ENCODE assay signal across 13 cellular contexts in the genomic region with DNA sequence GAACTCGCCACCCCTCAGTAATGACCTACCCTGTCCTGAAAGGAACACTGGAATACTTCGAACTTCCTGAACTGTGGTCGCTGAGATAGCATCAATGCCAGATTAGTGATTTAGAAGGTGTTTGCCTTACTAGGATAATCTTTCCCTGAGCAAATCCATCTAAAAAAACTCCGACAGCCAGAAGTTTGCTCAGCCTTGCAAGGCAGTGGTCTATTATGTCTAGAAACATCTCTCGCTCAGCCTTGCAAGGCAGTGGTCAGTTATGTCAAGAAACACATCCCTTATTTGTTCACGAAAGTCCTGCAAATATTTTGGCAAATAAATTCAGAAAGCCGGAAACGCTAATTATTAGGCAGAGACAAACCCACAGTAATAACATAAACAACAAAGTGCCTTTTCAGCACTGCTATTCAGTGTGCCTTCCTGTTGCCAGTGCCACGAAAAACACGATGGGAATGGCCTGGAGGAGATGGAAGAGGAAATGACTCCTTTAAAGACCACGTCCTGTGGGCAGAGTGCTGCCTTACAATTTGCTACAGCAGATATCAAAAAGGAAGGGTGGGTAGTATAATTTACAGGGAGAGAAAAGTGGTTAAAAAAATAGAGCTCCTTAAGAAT.
DNase-seq lines count a peak whose midpoint lies in the region; ATAC-seq, FAIRE-seq and TF ChIP-seq lines count a peak whose summit lies in the region.
"Had no signal": no experiment of that assay in that cellular context is flagged by ENCODE, and none has a peak within 500 bp of the region (broad histone marks: within the 10 kb centered on the region; RNA-seq: fewer than 3 reads in every experiment).

No MANE protein-coding gene starts in this region.

- H3K79me2 ChIP-seq in endothelial cell of umbilical vein (ENCODE audit: control insufficient read depth, insufficient read depth, low read length) (peaks cover 26% of the 10 kb centered on the region), neural progenitor cell (ENCODE audit: low read depth) (peaks cover 30% of the 10 kb centered on the region)

- CTCF ChIA-PET in CD8-positive, alpha-beta T cell (lab: Charles Lee) = no interaction called here
- CTCF ChIA-PET in endothelial cell of umbilical vein (lab: Charles Lee) = interaction anchor here (0.6 to 2.7 kb wide), 10 partner anchors 19 to 390 kb away, joined by 3 to 23 read pairs (median 3); no protein-coding TSS in a partner anchor

- intact Hi-C loops in CD8-positive, alpha-beta T cell (cut with DNase I, micrococcal nuclease) = no loop called here
- intact Hi-C loops in endothelial cell of umbilical vein (cut with micrococcal nuclease) = loop anchor here (1.0 to 10.0 kb wide), 13 partner anchors 10 to 412 kb away; a partner anchor contains a TSS

- H3K27me3 Mint-ChIP-seq in CD8-positive, alpha-beta T cell (ENCODE audit: low read depth) = no peaks in the 10 kb centered on the region
- peaks cover 2% of the 10 kb centered on the region for H3K27me3 Mint-ChIP-seq in neural progenitor cell (ENCODE audit: insufficient read depth, low read depth)
- H3K27me3 Mint-ChIP-seq: B cell; stimulated activated naive CD8-positive, alpha-beta T cell treated with anti-CD3 and anti-CD28 coated beads, Interleukin-15, Interleukin-2, amounts not matched to agents 100 ng/mL and 50 ng/mL, for 24 hours had no signal

- no peak overlapping the region for H3K4me3 ChIP-seq in CD8-positive, alpha-beta T cell (ENCODE audit: low read depth, low read length)
- H3K4me3 ChIP-seq in SJCRH30 = no peak overlapping the region
- peak overlapping the region in 1 of 3 experiments; percentile 48 for H3K4me3 ChIP-seq in endothelial cell of umbilical vein (replicated peaks in 1 of 3; ENCODE audit: insufficient read depth in 1 of 3, low read depth in 1 of 3, low read length in 3 of 3)
- H3K4me3 ChIP-seq in neutrophil (ENCODE audit: low read depth in 1 of 2, low read length in 1 of 2) = no peak overlapping the region
- no peak overlapping the region for H3K4me3 ChIP-seq in neural progenitor cell

- H3K27me3 ChIP-seq in CD8-positive, alpha-beta T cell (ENCODE audit: insufficient read depth, low read length) = no peaks in the 10 kb centered on the region
- H3K27me3 ChIP-seq in SJCRH30 = no peaks in the 10 kb centered on the region
- H3K27me3 ChIP-seq in endothelial cell of umbilical vein (ENCODE audit: control insufficient read depth in 2 of 2, insufficient read depth in 2 of 2, low read length in 2 of 2) = no peaks in the 10 kb centered on the region
- no peaks in the 10 kb centered on the region for H3K27me3 ChIP-seq in neutrophil
- H3K27me3 ChIP-seq in neural progenitor cell = no peaks in the 10 kb centered on the region

- no peak for DNase-seq in CD8-positive, alpha-beta T cell
- DNase-seq in SJCRH30 (peak; percentile 26 to 38), endothelial cell of umbilical vein (ENCODE audit: low read depth, low spot score) (peak; percentile 94), cortex of kidney (lab: John Stamatoyannopoulos, UW) (no peak), neural progenitor cell (ENCODE audit: low spot score) (no peak)
- DNase-seq: activated CD8-positive, alpha-beta memory T cell treated with anti-CD3 and anti-CD28 coated beads, Interleukin-2, amount 50 U/mL, for 4 hours; NCI-H187 treated with DMSO at 0.1 percent for 48 hours; SHP77 had no signal

- H4K20me1 ChIP-seq in endothelial cell of umbilical vein (replicated peaks; ENCODE audit: control insufficient read depth, extremely low read depth, insufficient read depth, low read length) (no peaks in the 10 kb centered on the region), neural progenitor cell (ENCODE audit: low read depth) (peaks cover 39% of the 10 kb centered on the region)

- peak overlapping the region; percentile 29 for H3K9ac ChIP-seq in endothelial cell of umbilical vein (replicated peaks; ENCODE audit: extremely low read depth, insufficient read depth, low read length)
- no peak overlapping the region for H3K9ac ChIP-seq in neural progenitor cell

- H3K9me1 ChIP-seq in endothelial cell of umbilical vein (replicated peaks; ENCODE audit: control insufficient read depth, extremely low read depth, insufficient read depth, low read length) = no peaks in the 10 kb centered on the region

- H3F3A ChIP-seq in neural progenitor cell (ENCODE audit: low read depth) = no peaks in the 10 kb centered on the region

- TF ChIP-seq CTCF in CD8-positive, alpha-beta T cell (IDR thresholded peaks at IDR 0.05) = no peak
- TF ChIP-seq CTCF in endothelial cell of umbilical vein (IDR thresholded peaks at IDR 0.05; ENCODE audit: extremely low read depth in 1 of 2, insufficient read depth in 1 of 2, low read depth in 1 of 2, low read length in 2 of 2) = no peak
- TF ChIP-seq CTCF in neutrophil (IDR thresholded peaks at IDR 0.05) = no peak
- no peak for TF ChIP-seq CTCF in neural progenitor cell (IDR thresholded peaks at IDR 0.05)

- no peak for ATAC-seq in CD8-positive, alpha-beta T cell
- ATAC-seq in GM18858 (IDR thresholded peaks at IDR 0.05; ENCODE audit: unreplicated experiment) (no peak), GM21786 (IDR thresholded peaks at IDR 0.05; ENCODE audit: unreplicated experiment) (no peak)

- peak overlapping the region; percentile 16 for H3K27ac Mint-ChIP-seq in CD8-positive, alpha-beta T cell
- no peak overlapping the region for H3K27ac Mint-ChIP-seq in neural progenitor cell
- H3K27ac Mint-ChIP-seq: B cell; stimulated activated naive CD8-positive, alpha-beta T cell treated with anti-CD3 and anti-CD28 coated beads, Interleukin-15, Interleukin-2, amounts not matched to agents 100 ng/mL and 50 ng/mL, for 24 hours had no signal

- TSS peak; percentile 45 for BruUV-seq in endothelial cell of umbilical vein (replicated peaks; lab: Mats Ljungman, UMichigan)

- H3K4me3 Mint-ChIP-seq in CD8-positive, alpha-beta T cell = no peak overlapping the region
- H3K4me3 Mint-ChIP-seq in neural progenitor cell = no peak overlapping the region
- H3K4me3 Mint-ChIP-seq: B cell; stimulated activated naive CD8-positive, alpha-beta T cell treated with anti-CD3 and anti-CD28 coated beads, Interleukin-15, Interleukin-2, amounts not matched to agents 100 ng/mL and 50 ng/mL, for 24 hours had no signal

- H2AFZ ChIP-seq in endothelial cell of umbilical vein (ENCODE audit: low read depth, low read length) = no peak overlapping the region
- no peak overlapping the region for H2AFZ ChIP-seq in neural progenitor cell (replicated peaks)

- POLR2A ChIA-PET in CD8-positive, alpha-beta T cell (lab: Charles Lee) = no interaction called here
- POLR2A ChIA-PET in endothelial cell of umbilical vein (lab: Charles Lee) = no interaction called here

- dilution Hi-C loops in endothelial cell of umbilical vein (cut with MboI; ENCODE audit: extremely low pct_ligation_motif_present, low sequenced_read_pairs) = no loop called here

- peaks cover 33% of the 10 kb centered on the region for H3K4me1 Mint-ChIP-seq in CD8-positive, alpha-beta T cell (ENCODE audit: low read depth)
- peaks cover 31% of the 10 kb centered on the region for H3K4me1 Mint-ChIP-seq in neural progenitor cell

- H3K27ac ChIP-seq in CD8-positive, alpha-beta T cell (ENCODE audit: low read depth, low read length) = no peak overlapping the region
- H3K27ac ChIP-seq in SJCRH30 (no peak overlapping the region), endothelial cell of umbilical vein (ENCODE audit: insufficient read depth, low read depth, low read length) (peak overlapping the region; percentile 75), neutrophil (peak overlapping the region; percentile 44), neural progenitor cell (no peak overlapping the region)

- no peaks in the 10 kb centered on the region for H3K9me3 ChIP-seq in CD8-positive, alpha-beta T cell (ENCODE audit: low read length)
- no peaks in the 10 kb centered on the region for H3K9me3 ChIP-seq in SJCRH30 (replicated peaks)
- H3K9me3 ChIP-seq in endothelial cell of umbilical vein (replicated peaks; ENCODE audit: control insufficient read depth, insufficient read depth, low read length) = no peaks in the 10 kb centered on the region
- no peaks in the 10 kb centered on the region for H3K9me3 ChIP-seq in neutrophil
- no peaks in the 10 kb centered on the region for H3K9me3 ChIP-seq in neural progenitor cell (ENCODE audit: low read depth)

- no peaks in the 10 kb centered on the region for H3K9me3 Mint-ChIP-seq in CD8-positive, alpha-beta T cell
- no peaks in the 10 kb centered on the region for H3K9me3 Mint-ChIP-seq in neural progenitor cell
- H3K9me3 Mint-ChIP-seq: stimulated activated naive CD8-positive, alpha-beta T cell treated with anti-CD3 and anti-CD28 coated beads, Interleukin-15, Interleukin-2, amounts not matched to agents 100 ng/mL and 50 ng/mL, for 24 hours had no signal

- H3K36me3 ChIP-seq in CD8-positive, alpha-beta T cell (ENCODE audit: insufficient read depth, low read length) = no peaks in the 10 kb centered on the region
- H3K36me3 ChIP-seq in SJCRH30 (no peaks in the 10 kb centered on the region), endothelial cell of umbilical vein (ENCODE audit: control insufficient read depth in 2 of 2, extremely low read depth in 1 of 2, insufficient read depth in 2 of 2, low read length in 2 of 2) (no peaks in the 10 kb centered on the region), neutrophil (no peaks in the 10 kb centered on the region), neural progenitor cell (no peaks in the 10 kb centered on the region)

- H3K36me3 Mint-ChIP-seq in CD8-positive, alpha-beta T cell = peaks cover 4% of the 10 kb centered on the region
- H3K36me3 Mint-ChIP-seq in neural progenitor cell = no peaks in the 10 kb centered on the region

- peak; percentile 56 for TF ChIP-seq POLR2A in endothelial cell of umbilical vein (IDR thresholded peaks at IDR 0.05; ENCODE audit: low read depth, low read length)

- FAIRE-seq in endothelial cell of umbilical vein (lab: Jason Lieb, UNC) = peak; percentile 79

- H3K4me2 ChIP-seq in endothelial cell of umbilical vein (ENCODE audit: insufficient read depth, low read length) = peak overlapping the region; percentile 70
- H3K4me2 ChIP-seq in neural progenitor cell = no peak overlapping the region

- peaks cover 9% of the 10 kb centered on the region for H3K4me1 ChIP-seq in CD8-positive, alpha-beta T cell (ENCODE audit: insufficient read depth, low read length)
- peaks cover 57% of the 10 kb centered on the region for H3K4me1 ChIP-seq in SJCRH30
- peaks cover 79% of the 10 kb centered on the region for H3K4me1 ChIP-seq in endothelial cell of umbilical vein (ENCODE audit: control insufficient read depth, extremely low read depth, insufficient read depth, low read length)
- peaks cover 68 to 75% of the 10 kb centered on the region in 2 experiments for H3K4me1 ChIP-seq in neutrophil (ENCODE audit: control insufficient read depth in 1 of 2, insufficient read depth in 1 of 2, low read depth in 1 of 2, low read length in 1 of 2)
- H3K4me1 ChIP-seq in neural progenitor cell = peaks cover 21% of the 10 kb centered on the region

TF ChIP-seq in endothelial cell of umbilical vein, 7 proteins besides CTCF, POLR2A, EP300 and RAD21 (continues in another document):
- TF ChIP-seq FOS (IDR thresholded peaks at IDR 0.05; ENCODE audit: borderline replicate concordance, insufficient read depth, low read length) (peak; percentile 84), EZH2 (IDR thresholded peaks at IDR 0.05; ENCODE audit: borderline replicate concordance, low read depth, low read length, severe bottlenecking) (no peak), POLR2AphosphoS5 (IDR thresholded peaks at IDR 0.05; ENCODE audit: insufficient read depth, low read depth, low read length) (peak; percentile 89)

Comparison
In these comparisons a context has a peak if more than half of its experiments do, and no peak if none do; other contexts are left out.
1. DNase-seq: peak in SJCRH30 (2 of 2) and endothelial cell of umbilical vein (single experiment); none in CD8-positive, alpha-beta T cell (0 of 7), cortex of kidney (single experiment) and neural progenitor cell (single experiment).
2. H3K27ac ChIP-seq: peak in endothelial cell of umbilical vein (single experiment) and neutrophil (single experiment); none in CD8-positive, alpha-beta T cell (single experiment), SJCRH30 (single experiment) and neural progenitor cell (single experiment).